19 cellular contexts compared by ENCODE assay signal in the genomic region with DNA sequence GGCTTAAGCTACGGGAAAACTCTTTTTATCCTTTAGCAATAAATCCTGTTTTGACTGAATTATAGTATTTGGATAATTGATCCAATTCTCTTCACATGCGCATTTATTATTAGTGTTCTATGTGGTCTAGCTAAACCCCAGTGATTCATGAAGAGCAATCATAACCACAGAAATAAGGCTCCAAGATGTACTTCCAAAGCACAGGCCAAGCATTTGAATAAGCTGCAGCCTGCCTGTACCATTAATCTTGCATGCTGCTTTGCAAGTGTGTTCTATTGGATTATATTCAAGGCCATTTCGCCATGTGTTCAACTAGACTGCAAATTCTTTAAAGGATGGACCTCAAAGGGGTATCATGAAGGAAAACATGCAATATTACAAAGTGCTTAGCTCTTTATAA.
"Had no signal": no experiment of that assay in that cellular context is flagged by ENCODE, and none has a peak within 500 bp of the region (broad histone marks: within the 10 kb centered on the region; RNA-seq: fewer than 3 reads in every experiment).

No MANE protein-coding gene starts in this region.

- H3K27ac Mint-ChIP-seq: dendritic cell treated with granulocyte-macrophage colony-stimulating factor and Interleukin-4, amounts not matched to agents 40 ng/mL and 50 ng/mL, for 4 days; endodermal cell; naive thymus-derived CD8-positive, alpha-beta T cell; stimulated activated effector memory CD8-positive, alpha-beta T cell treated with anti-CD3 and anti-CD28 coated beads, Interleukin-12 subunit alpha, Interleukin-12 subunit beta, amount 100 ng/mL, for 72 hours had no signal

- H3K27ac ChIP-seq: hepatocyte, sigmoid colon, tibial artery, upper lobe of left lung, uterus had no signal

- H3K4me3 Mint-ChIP-seq: dendritic cell treated with granulocyte-macrophage colony-stimulating factor and Interleukin-4, amounts not matched to agents 40 ng/mL and 50 ng/mL, for 4 days; endodermal cell; naive thymus-derived CD8-positive, alpha-beta T cell; stimulated activated effector memory CD8-positive, alpha-beta T cell treated with anti-CD3 and anti-CD28 coated beads, Interleukin-12 subunit alpha, Interleukin-12 subunit beta, amount 100 ng/mL, for 72 hours had no signal

- H3K9me3 ChIP-seq: sigmoid colon, tibial artery, upper lobe of left lung, uterus had no signal

- H3K9me3 Mint-ChIP-seq: endodermal cell had no signal

- H3K36me3 Mint-ChIP-seq: naive thymus-derived CD8-positive, alpha-beta T cell; stimulated activated effector memory CD8-positive, alpha-beta T cell treated with anti-CD3 and anti-CD28 coated beads, Interleukin-12 subunit alpha, Interleukin-12 subunit beta, amount 100 ng/mL, for 72 hours had no signal

- DNase-seq: endodermal cell; erythroblast; foreskin melanocyte; head of caudate nucleus; mammary epithelial cell; naive thymus-derived CD8-positive, alpha-beta T cell; posterior cingulate gyrus; sigmoid colon; small intestine; stimulated activated CD4-positive, alpha-beta T cell treated with anti-CD3 and anti-CD28 coated beads, Interleukin-12 subunit alpha, Interleukin-12 subunit beta, amount 100 ng/mL, for 4 hours; stimulated activated CD8-positive, alpha-beta memory T cell treated with anti-CD3 and anti-CD28 coated beads, Interleukin-4, amount 100 ng/mL, for 48 hours; stimulated activated naive CD8-positive, alpha-beta T cell treated with anti-CD3 and anti-CD28 coated beads, Interleukin-15, Interleukin-2, amounts not matched to agents 100 U/mL and 50 U/mL, for 24 hours; tibial artery; upper lobe of left lung; uterus had no signal

- H3K36me3 ChIP-seq: sigmoid colon, tibial artery, upper lobe of left lung, uterus had no signal

- H3K4me1 Mint-ChIP-seq: naive thymus-derived CD8-positive, alpha-beta T cell; stimulated activated effector memory CD8-positive, alpha-beta T cell treated with anti-CD3 and anti-CD28 coated beads, Interleukin-12 subunit alpha, Interleukin-12 subunit beta, amount 100 ng/mL, for 72 hours had no signal

- H3K4me2 ChIP-seq: hepatocyte had no signal

- H3K79me2 ChIP-seq: hepatocyte had no signal

- ATAC-seq: left lobe of liver; naive thymus-derived CD8-positive, alpha-beta T cell; stimulated activated effector memory CD8-positive, alpha-beta T cell treated with anti-CD3 and anti-CD28 coated beads, Interleukin-12 subunit alpha, Interleukin-12 subunit beta, amount 100 ng/mL, for 72 hours; stimulated activated naive CD8-positive, alpha-beta T cell treated with anti-CD3 and anti-CD28 coated beads, Interleukin-15, Interleukin-2, amounts not matched to agents 100 U/mL and 50 U/mL, for 24 hours had no signal

- H3K4me1 ChIP-seq: sigmoid colon, tibial artery, upper lobe of left lung, uterus had no signal

- H3K27me3 ChIP-seq: hepatocyte, sigmoid colon, tibial artery, upper lobe of left lung, uterus had no signal

- H3K27me3 Mint-ChIP-seq: dendritic cell treated with granulocyte-macrophage colony-stimulating factor and Interleukin-4, amounts not matched to agents 40 ng/mL and 50 ng/mL, for 4 days; naive thymus-derived CD8-positive, alpha-beta T cell had no signal

- H2AFZ ChIP-seq: hepatocyte had no signal

- H3K4me3 ChIP-seq: hepatocyte, sigmoid colon, tibial artery, upper lobe of left lung, uterus had no signal
